33 cellular contexts compared by ENCODE assay signal in the genomic region with DNA sequence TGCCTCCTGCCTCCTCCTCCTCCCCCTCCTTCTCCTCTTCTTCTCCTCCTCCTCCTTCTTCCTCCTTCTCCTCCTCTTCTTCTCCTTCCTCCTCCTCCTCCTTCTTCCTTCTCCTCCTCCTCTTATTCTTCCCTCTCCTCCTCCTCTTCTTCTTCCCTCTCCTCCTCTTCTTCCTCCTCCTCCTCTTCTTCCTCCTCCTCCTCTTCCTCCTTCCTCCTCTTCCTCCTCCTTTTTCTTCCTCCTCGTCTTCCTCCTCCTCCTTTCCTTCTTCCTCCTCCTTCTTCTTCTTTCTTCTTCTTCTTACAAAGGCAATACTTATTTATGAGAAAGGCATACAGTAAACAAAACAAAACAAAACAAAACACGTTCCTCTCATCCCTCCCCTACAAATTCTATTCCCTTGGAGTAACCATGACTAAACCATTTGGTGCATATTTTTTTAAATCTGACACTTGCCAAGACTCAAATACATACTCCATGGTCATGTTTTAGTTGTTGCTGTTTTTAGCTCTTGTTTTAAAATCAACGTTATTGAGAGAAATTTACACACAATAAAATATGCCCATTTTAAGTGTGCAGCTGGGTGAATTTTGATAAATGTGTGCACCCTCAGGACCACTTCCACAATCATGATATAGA.
A peak's percentile ranks its signal among the peaks of the same experiment; 100 is the strongest.
DNase-seq lines count a peak whose midpoint lies in the region; ATAC-seq and TF ChIP-seq lines count a peak whose summit lies in the region.
"Had no signal": no experiment of that assay in that cellular context is flagged by ENCODE, and none has a peak within 500 bp of the region (broad histone marks: within the 10 kb centered on the region; RNA-seq: fewer than 3 reads in every experiment).

No MANE protein-coding gene starts in this region.

- H4K20me1 ChIP-seq in SK-N-SH (ENCODE audit: insufficient read depth), result no peaks in the 10 kb centered on the region

- ATAC-seq in SK-N-SH treated with all-trans-retinoic acid at 6 μM for 48 hours, result no peak
- no peak for ATAC-seq in HG03378 (IDR thresholded peaks at IDR 0.05; ENCODE audit: unreplicated experiment)
- ATAC-seq in aorta (ENCODE audit: low FRiP score), result no peak
- ATAC-seq in natural killer cell treated with Interleukin-12 subunit alpha and Interleukin-12 subunit beta and Interleukin-15 and Interleukin-18, amount 100 ng/mL, for 72 hours, result no peak
- ATAC-seq: foreskin keratinocyte had no signal

- peaks cover 57% of the 10 kb centered on the region for H3F3A ChIP-seq in SK-N-SH (replicated peaks; ENCODE audit: insufficient read depth)

- intact Hi-C loops in aorta (cut with DNase I), result no loop called here

- DNase-seq in SK-N-SH (no peak), amniotic epithelial cell (ENCODE audit: low read depth) (peak; percentile 27), mesothelial cell of epicardium (ENCODE audit: low spot score in 2 of 2, unreplicated experiment in 2 of 2) (no peak), NCI-H345 treated with DMSO at 0.1 percent for 48 hours (lab: John Stamatoyannopoulos, UW; ENCODE audit: unreplicated experiment) (no peak), aorta (no peak)
- no peak for DNase-seq in natural killer cell treated with Interleukin-12 subunit alpha and Interleukin-12 subunit beta and Interleukin-15 and Interleukin-18, amount 100 ng/mL, for 72 hours (ENCODE audit: low spot score)
- DNase-seq: 8988T; activated B cell treated with CpG ODN at 0.5 μM for 24 hours; activated effector memory CD4-positive, alpha-beta T cell treated with Interleukin-2 at 50 U/mL for 16 hours; DMS 273 treated with DMSO at 0.1 percent for 48 hours; foreskin keratinocyte; head of caudate nucleus; left ventricle myocardium inferior; NCI-H1436 treated with DMSO at 0.1 percent for 48 hours; NCI-H2107; NCI-H446; NCI-H774; right lobe of liver; stimulated activated CD4-positive, alpha-beta T cell treated with anti-CD3 and anti-CD28 coated beads, Interleukin-12 subunit alpha, Interleukin-12 subunit beta, amount 100 ng/mL, for 4 hours; stimulated activated CD4-positive, alpha-beta T cell treated with anti-CD3 and anti-CD28 coated beads, Interleukin-2, amount 100 ng/mL, for 48 hours had no signal

- CTCF ChIA-PET in SK-N-SH (lab: Yijun Ruan, JAX), result interaction anchor here (0.5 to 3.0 kb wide), 4 partner anchors 15 to 138 kb away, joined by 3 to 11 read pairs (median 3); no protein-coding TSS in a partner anchor

- H3K9ac ChIP-seq in SK-N-SH, result peak overlapping the region; percentile 80

- H3K27ac Mint-ChIP-seq in mesothelial cell of epicardium, result peak overlapping the region; percentile 8
- H3K27ac Mint-ChIP-seq in natural killer cell treated with Interleukin-12 subunit alpha and Interleukin-12 subunit beta and Interleukin-15 and Interleukin-18, amount 100 ng/mL, for 72 hours, result no peak overlapping the region
- H3K27ac Mint-ChIP-seq: activated B cell treated with CpG ODN at 0.5 μM for 24 hours; activated CD4-positive, alpha-beta T cell treated with anti-CD3 and anti-CD28 coated beads, Interleukin-2, amount 10 ng/mL, durations not matched to agents 7 days and 5 days; activated naive CD8-positive, alpha-beta T cell treated with anti-CD3 and anti-CD28 coated beads for 36 hours; CD8-positive, alpha-beta memory T cell; GM23338 had no signal

- TF ChIP-seq CTCF in SK-N-SH (IDR thresholded peaks at IDR 0.05) (no peak), mesothelial cell of epicardium (IDR thresholded peaks at IDR 0.05; ENCODE audit: unreplicated experiment) (no peak)

- no peaks in the 10 kb centered on the region for H3K79me2 ChIP-seq in SK-N-SH (ENCODE audit: insufficient read depth)

- no peaks in the 10 kb centered on the region for H3K36me3 Mint-ChIP-seq in mesothelial cell of epicardium
- H3K36me3 Mint-ChIP-seq in natural killer cell treated with Interleukin-12 subunit alpha and Interleukin-12 subunit beta and Interleukin-15 and Interleukin-18, amount 100 ng/mL, for 72 hours, result peaks cover 7% of the 10 kb centered on the region
- H3K36me3 Mint-ChIP-seq: activated naive CD8-positive, alpha-beta T cell treated with anti-CD3 and anti-CD28 coated beads for 36 hours; CD8-positive, alpha-beta memory T cell had no signal

- 34% methylated on average over 3 of the region's 3 CpGs for WGBS in SK-N-SH (ENCODE audit: low lambda C conversion rate)
- WGBS in aorta, 2 donors, result 28% methylated on average over 3 of the region's 3 CpGs

- H3K27me3 Mint-ChIP-seq in mesothelial cell of epicardium (ENCODE audit: low read depth), result peaks cover 20% of the 10 kb centered on the region
- peaks cover 33 to 75% of the 10 kb centered on the region in 2 donors for H3K27me3 Mint-ChIP-seq in natural killer cell treated with Interleukin-12 subunit alpha and Interleukin-12 subunit beta and Interleukin-15 and Interleukin-18, amount 100 ng/mL, for 72 hours

- no peak for TF ChIP-seq RAD21 in SK-N-SH (IDR thresholded peaks at IDR 0.05; ENCODE audit: low read length)

- peaks cover 31% of the 10 kb centered on the region for H3K4me1 Mint-ChIP-seq in mesothelial cell of epicardium
- peaks cover 3 to 6% of the 10 kb centered on the region in 2 donors for H3K4me1 Mint-ChIP-seq in natural killer cell treated with Interleukin-12 subunit alpha and Interleukin-12 subunit beta and Interleukin-15 and Interleukin-18, amount 100 ng/mL, for 72 hours (ENCODE audit: low read depth in 2 of 2)

- no peak overlapping the region for H2AFZ ChIP-seq in SK-N-SH (ENCODE audit: low read depth)

- H3K27me3 ChIP-seq in SK-N-SH (ENCODE audit: insufficient read depth) (no peaks in the 10 kb centered on the region), aorta (ENCODE audit: control insufficient read depth in 1 of 2, insufficient read depth in 2 of 2, low read length in 1 of 2) (no peaks in the 10 kb centered on the region)
- H3K27me3 ChIP-seq: ascending aorta, foreskin keratinocyte, SJCRH30 had no signal

- H3K9me3 ChIP-seq in SK-N-SH (no peaks in the 10 kb centered on the region), aorta (ENCODE audit: control insufficient read depth, low read length) (peaks cover 1% of the 10 kb centered on the region)
- H3K9me3 ChIP-seq: ascending aorta, left ventricle myocardium inferior, neutrophil, prostate gland, right lobe of liver, SJCRH30, tibial nerve had no signal

- H3K4me3 Mint-ChIP-seq in mesothelial cell of epicardium, result no peak overlapping the region
- H3K4me3 Mint-ChIP-seq in natural killer cell treated with Interleukin-12 subunit alpha and Interleukin-12 subunit beta and Interleukin-15 and Interleukin-18, amount 100 ng/mL, for 72 hours, result no peak overlapping the region
- H3K4me3 Mint-ChIP-seq: activated B cell treated with CpG ODN at 0.5 μM for 24 hours; activated CD4-positive, alpha-beta T cell treated with anti-CD3 and anti-CD28 coated beads, Interleukin-2, amount 10 ng/mL, durations not matched to agents 7 days and 5 days; activated naive CD8-positive, alpha-beta T cell treated with anti-CD3 and anti-CD28 coated beads for 36 hours had no signal

- H3K4me1 ChIP-seq in SK-N-SH (ENCODE audit: control insufficient read depth in 1 of 2, insufficient read depth in 2 of 2, low read depth in 1 of 2, low read length in 1 of 2) (peaks cover 5 to 40% of the 10 kb centered on the region in 2 experiments), aorta (ENCODE audit: control insufficient read depth in 1 of 2, insufficient read depth in 2 of 2, low read length in 2 of 2) (no peaks in the 10 kb centered on the region)
- H3K4me1 ChIP-seq: prostate gland, right lobe of liver, SJCRH30 had no signal

- H3K9me3 Mint-ChIP-seq in mesothelial cell of epicardium, result no peaks in the 10 kb centered on the region
- H3K9me3 Mint-ChIP-seq in natural killer cell treated with Interleukin-12 subunit alpha and Interleukin-12 subunit beta and Interleukin-15 and Interleukin-18, amount 100 ng/mL, for 72 hours, result no peaks in the 10 kb centered on the region
- H3K9me3 Mint-ChIP-seq: activated B cell treated with CpG ODN at 0.5 μM for 24 hours; activated CD4-positive, alpha-beta T cell treated with anti-CD3 and anti-CD28 coated beads, Interleukin-2, amount 10 ng/mL, durations not matched to agents 7 days and 5 days; activated naive CD8-positive, alpha-beta T cell treated with anti-CD3 and anti-CD28 coated beads for 36 hours; CD8-positive, alpha-beta memory T cell; GM23338 had no signal

- H3K36me3 ChIP-seq in SK-N-SH (replicated peaks in 1 of 2; ENCODE audit: control insufficient read depth in 1 of 2, insufficient read depth in 2 of 2, low read length in 1 of 2), result no peaks in the 10 kb centered on the region
- H3K36me3 ChIP-seq in aorta (ENCODE audit: control insufficient read depth in 1 of 2, insufficient read depth in 2 of 2, low read length in 1 of 2), result no peaks in the 10 kb centered on the region
- H3K36me3 ChIP-seq: ascending aorta, left ventricle myocardium inferior, neutrophil, prostate gland, right lobe of liver, SJCRH30, tibial nerve had no signal

- H3K4me3 ChIP-seq in SK-N-SH (ENCODE audit: low read depth in 2 of 2, low read length in 1 of 2), result no peak overlapping the region
- H3K4me3 ChIP-seq in aorta (ENCODE audit: low read length in 2 of 2), result no peak overlapping the region
- H3K4me3 ChIP-seq: ascending aorta, coronary artery, GM12878, left ventricle myocardium inferior, prostate gland, right lobe of liver, SJCRH30, tibial nerve had no signal

- no peak for TF ChIP-seq EP300 in SK-N-SH (IDR thresholded peaks at IDR 0.05; ENCODE audit: borderline replicate concordance in 1 of 2, low read depth in 1 of 2, low read length in 1 of 2)

- H3K27ac ChIP-seq in SK-N-SH (ENCODE audit: low read depth in 2 of 2, low read length in 1 of 2) (peak overlapping the region; percentile 77 to 98; a peak in 3 of 4 replicates), aorta (ENCODE audit: low read depth in 1 of 2, low read length in 2 of 2) (no peak overlapping the region)
- H3K27ac ChIP-seq: coronary artery, left ventricle myocardium inferior, neutrophil, prostate gland, right lobe of liver, SJCRH30 had no signal

- H3K4me2 ChIP-seq in SK-N-SH, result peak overlapping the region; percentile 79

- no peaks in the 10 kb centered on the region for H3K9me2 ChIP-seq in SK-N-SH

- POLR2A ChIA-PET in SK-N-SH (lab: Yijun Ruan, JAX), result no interaction called here

TF ChIP-seq in SK-N-SH, 30 proteins besides CTCF, POLR2A, EP300 and RAD21:
- no peak for TF ChIP-seq NRF1 (IDR thresholded peaks at IDR 0.05; ENCODE audit: low read depth, low read length)

TF ChIP-seq in SK-N-SH treated with all-trans-retinoic acid at 6 μM for 48 hours, 23 proteins besides CTCF, POLR2A, EP300 and RAD21 (continues in another document):
- TF ChIP-seq, protein P1, sequence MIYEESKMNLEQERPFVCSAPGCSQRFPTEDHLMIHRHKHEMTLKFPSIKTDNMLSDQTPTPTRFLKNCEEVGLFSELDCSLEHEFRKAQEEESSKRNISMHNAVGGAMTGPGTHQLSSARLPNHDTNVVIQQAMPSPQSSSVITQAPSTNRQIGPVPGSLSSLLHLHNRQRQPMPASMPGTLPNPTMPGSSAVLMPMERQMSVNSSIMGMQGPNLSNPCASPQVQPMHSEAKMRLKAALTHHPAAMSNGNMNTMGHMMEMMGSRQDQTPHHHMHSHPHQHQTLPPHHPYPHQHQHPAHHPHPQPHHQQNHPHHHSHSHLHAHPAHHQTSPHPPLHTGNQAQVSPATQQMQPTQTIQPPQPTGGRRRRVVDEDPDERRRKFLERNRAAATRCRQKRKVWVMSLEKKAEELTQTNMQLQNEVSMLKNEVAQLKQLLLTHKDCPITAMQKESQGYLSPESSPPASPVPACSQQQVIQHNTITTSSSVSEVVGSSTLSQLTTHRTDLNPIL (CRISPR knock-in tag; IDR thresholded peaks at IDR 0.05; ENCODE audit: low read depth), result no peak

Comparison
In these comparisons a context has a peak if more than half of its experiments do, and no peak if none do; other contexts are left out.
1. H3K27ac ChIP-seq: peak in SK-N-SH (2 of 2); none in aorta (0 of 2).